Comparison of ENCODE assay signal across 27 cellular contexts in genomic region chr1:54998677-54999076, GRCh38. TPM values are rescaled to one million over a fixed set of nuclear protein-coding genes. Genes with fewer than 3 reads are reported as not detected.
DNase-seq lines count a peak whose midpoint lies in the region; ATAC-seq, FAIRE-seq and TF ChIP-seq lines count a peak whose summit lies in the region.
"Had no signal": no experiment of that assay in that cellular context is flagged by ENCODE, and none has a peak within 500 bp of the region (broad histone marks: within the 10 kb centered on the region; RNA-seq: fewer than 3 reads in every experiment).

Gene BSND, plus strand, starts transcription at chr1:54998933. Its CDS starts 254 bp downstream, at chr1:54999187.

- H3K79me2 ChIP-seq in HepG2 (ENCODE audit: insufficient read depth, low read length): no peaks in the 10 kb centered on the region

- peaks cover 21% of the 10 kb centered on the region for H3K27me3 Mint-ChIP-seq in endothelial cell (ENCODE audit: unreplicated experiment)

- CTCF ChIA-PET in HepG2 (lab: Yijun Ruan, JAX; ENCODE audit: low intra/inter-chr PET ratio, low total read pairs): no interaction called here

- no peak for FAIRE-seq in HepG2 (lab: Jason Lieb, UNC)

- H3K9ac ChIP-seq in HepG2 (ENCODE audit: insufficient read depth, low read depth, low read length): no peak within 1 kb of the TSS
- H3K9ac ChIP-seq: BLaER1 had no signal

- no peak within 1 kb of the TSS for H3K27ac Mint-ChIP-seq in endothelial cell (ENCODE audit: unreplicated experiment)
- H3K27ac Mint-ChIP-seq: WTC11 had no signal

- TF ChIP-seq POLR2A in HepG2 (IDR thresholded peaks at IDR 0.05; ENCODE audit: insufficient read depth in 1 of 2, low read depth in 2 of 2, low read length in 2 of 2) (no peak), right lobe of liver (IDR thresholded peaks at IDR 0.05) (no peak)

- DNase-seq in HepG2 (ENCODE audit: low spot score): no peak
- no peak for DNase-seq in right lobe of liver
- peak; percentile 57 to 64 for DNase-seq in SHP77 (lab: John Stamatoyannopoulos, UW)
- no peak for DNase-seq in omental fat pad (ENCODE audit: low spot score)
- DNase-seq in psoas muscle: no peak
- no peak for DNase-seq in endothelial cell (ENCODE audit: low spot score)
- DNase-seq: activated CD4-positive, alpha-beta T cell treated with anti-CD3 and anti-CD28 coated beads, Interleukin-2, amount 50 U/mL, for 48 hours; activated gamma-delta T cell; head of caudate nucleus; left ventricle myocardium superior; midbrain; NCI-H1105 treated with DMSO at 0.1 percent for 48 hours; NCI-H2081; stimulated activated CD4-positive, alpha-beta T cell treated with anti-CD3 and anti-CD28 coated beads, Interleukin-4, amount 100 ng/mL, for 1 hour; stimulated activated naive CD8-positive, alpha-beta T cell treated with anti-CD3 and anti-CD28 coated beads, Interleukin-15, Interleukin-2, amounts not matched to agents 100 U/mL and 50 U/mL, for 24 hours; tibial artery had no signal

- peaks cover 32% of the 10 kb centered on the region for H3K4me1 Mint-ChIP-seq in endothelial cell (ENCODE audit: unreplicated experiment)

- intact Hi-C loops in HepG2 (cut with micrococcal nuclease; ENCODE audit: unreplicated experiment) (no loop called here), right lobe of liver (cut with DNase I) (loop anchor here (5.0 kb wide), 2 partner anchors 46 to 51 kb away; no protein-coding TSS in a partner anchor), psoas muscle (cut with DNase I) (no loop called here)

- H3K4me1 ChIP-seq in HepG2 (ENCODE audit: insufficient read depth, low read length): peaks cover 15% of the 10 kb centered on the region
- H3K4me1 ChIP-seq in right lobe of liver: peaks cover 0 to 7% (median 0%) of the 10 kb centered on the region in 4 donors
- no peaks in the 10 kb centered on the region for H3K4me1 ChIP-seq in psoas muscle
- H3K4me1 ChIP-seq: BLaER1, breast epithelium, prostate gland had no signal

- TF ChIP-seq RAD21 in HepG2 (CRISPR knock-in tag; IDR thresholded peaks at IDR 0.05): no peak

- BruUV-seq in HepG2 (replicated peaks; lab: Mats Ljungman, UMichigan): no TSS peak

- H3K4me3 Mint-ChIP-seq in endothelial cell (ENCODE audit: unreplicated experiment): no peak within 1 kb of the TSS
- H3K4me3 Mint-ChIP-seq: neural crest cell had no signal

- no peak within 1 kb of the TSS for H2AFZ ChIP-seq in HepG2 (ENCODE audit: low read length)

- no peaks in the 10 kb centered on the region for H4K20me1 ChIP-seq in HepG2 (ENCODE audit: insufficient read depth, low read length)
- H4K20me1 ChIP-seq: BLaER1 had no signal

- no peaks in the 10 kb centered on the region for H3K9me3 Mint-ChIP-seq in endothelial cell (ENCODE audit: unreplicated experiment)
- H3K9me3 Mint-ChIP-seq: neural crest cell had no signal

- TF ChIP-seq EP300 in HepG2 (IDR thresholded peaks at IDR 0.05; ENCODE audit: low read depth in 2 of 2, low read length in 2 of 2) (no peak), HepG2 (CRISPR knock-in tag; IDR thresholded peaks at IDR 0.05; ENCODE audit: borderline replicate concordance) (no peak)

- H3K36me3 ChIP-seq in HepG2 (replicated peaks in 1 of 2; ENCODE audit: control insufficient read depth in 1 of 2, insufficient read depth in 2 of 2, low read length in 2 of 2) (no peaks in the 10 kb centered on the region), right lobe of liver (no peaks in the 10 kb centered on the region), psoas muscle (ENCODE audit: insufficient read depth in 1 of 2, low read depth in 1 of 2) (no peaks in the 10 kb centered on the region)
- H3K36me3 ChIP-seq: BLaER1, breast epithelium, prostate gland, tibial artery had no signal

- TF ChIP-seq CTCF in HepG2 (CRISPR knock-in tag; IDR thresholded peaks at IDR 0.05) (no peak), right lobe of liver (IDR thresholded peaks at IDR 0.05) (no peak), omental fat pad (IDR thresholded peaks at IDR 0.05) (no peak), psoas muscle (IDR thresholded peaks at IDR 0.05) (no peak), endothelial cell (IDR thresholded peaks at IDR 0.05; ENCODE audit: unreplicated experiment) (no peak)

- POLR2A ChIA-PET in HepG2 (lab: Yijun Ruan, JAX): no interaction called here

- 3% methylated on average over 5 of the region's 7 CpGs for WGBS in HepG2 (ENCODE audit: low lambda C conversion rate)
- 38% methylated on average over 5 of the region's 7 CpGs for WGBS in right lobe of liver (ENCODE audit: insufficient coverage, low coverage, low lambda C conversion rate, missing lambda C conversion rate)
- 66 to 78% (median 67%) methylated on average over 7 of the region's 7 CpGs for WGBS in psoas muscle, 3 donors

- no peak within 1 kb of the TSS for H3K27ac ChIP-seq in HepG2 (ENCODE audit: extremely low read length, insufficient read depth, low read length)
- H3K27ac ChIP-seq in right lobe of liver: no peak within 1 kb of the TSS
- no peak within 1 kb of the TSS for H3K27ac ChIP-seq in psoas muscle
- H3K27ac ChIP-seq: BLaER1, breast epithelium, coronary artery, prostate gland, tibial artery had no signal

- ATAC-seq in HepG2 (peak; percentile 46), right lobe of liver (no peak), HG02852 (IDR thresholded peaks at IDR 0.05; ENCODE audit: unreplicated experiment) (peak; percentile 62), omental fat pad (ENCODE audit: low FRiP score) (peak; percentile 45), psoas muscle (no peak), HG03095 (IDR thresholded peaks at IDR 0.05; ENCODE audit: unreplicated experiment) (no peak)
- ATAC-seq: left ventricle myocardium superior; stimulated activated naive CD8-positive, alpha-beta T cell treated with anti-CD3 and anti-CD28 coated beads, Interleukin-15, Interleukin-2, amounts not matched to agents 100 U/mL and 50 U/mL, for 24 hours; WTC11 had no signal

- in situ Hi-C loops in HepG2 (cut with HindIII; ENCODE audit: extremely low pct_ligation_motif_present, low pct_unique_long_range_greater_than_20kb): loop anchor here (5.0 to 10.0 kb wide), 2 partner anchors 46 to 184 kb away; no protein-coding TSS in a partner anchor

- H3K36me3 Mint-ChIP-seq in endothelial cell (ENCODE audit: low read depth, unreplicated experiment): no peaks in the 10 kb centered on the region
- H3K36me3 Mint-ChIP-seq: WTC11 had no signal

- H3K4me3 ChIP-seq in HepG2 (replicated peaks in 1 of 3; ENCODE audit: insufficient read depth in 1 of 3, low read depth in 2 of 3, low read length in 3 of 3) (no peak within 1 kb of the TSS), right lobe of liver (no peak within 1 kb of the TSS), psoas muscle (no peak within 1 kb of the TSS)
- H3K4me3 ChIP-seq: BLaER1, breast epithelium, coronary artery, prostate gland, smooth muscle cell, tibial artery had no signal

- H3K27me3 ChIP-seq in HepG2 (ENCODE audit: control insufficient read depth in 1 of 2, insufficient read depth in 2 of 2, low read length in 2 of 2) (peaks cover 1 to 36% of the 10 kb centered on the region in 2 experiments; a peak in 4 of 5 replicates), right lobe of liver (no peaks in the 10 kb centered on the region), psoas muscle (ENCODE audit: insufficient read depth in 3 of 3, low read length in 2 of 3) (peaks cover 0 to 18% (median 4%) of the 10 kb centered on the region in 3 donors)

- peak within 1 kb of the TSS; percentile 23; the same call in 1 of the 2 replicates for H3K4me2 ChIP-seq in HepG2 (ENCODE audit: low read depth, low read length)
- H3K4me2 ChIP-seq: BLaER1, smooth muscle cell had no signal

- H3K9me3 ChIP-seq in HepG2 (ENCODE audit: low read length): no peaks in the 10 kb centered on the region
- no peaks in the 10 kb centered on the region for H3K9me3 ChIP-seq in right lobe of liver
- no peaks in the 10 kb centered on the region for H3K9me3 ChIP-seq in psoas muscle
- H3K9me3 ChIP-seq: BLaER1, breast epithelium, prostate gland, tibial artery had no signal

TF ChIP-seq in HepG2, 621 proteins besides CTCF, POLR2A, EP300 and RAD21 (continues in another document):
- TF ChIP-seq ZFX (CRISPR knock-in tag; IDR thresholded peaks at IDR 0.05; ENCODE audit: low read depth): peak; percentile 23; the same call in 1 of the 2 replicates
- no peak for TF ChIP-seq SCMH1 (CRISPR knock-in tag; IDR thresholded peaks at IDR 0.05; ENCODE audit: borderline replicate concordance)
- no peak for TF ChIP-seq ZNF792 (CRISPR knock-in tag; IDR thresholded peaks at IDR 0.05)
- TF ChIP-seq CENPT (CRISPR knock-in tag; IDR thresholded peaks at IDR 0.05; ENCODE audit: low read depth): no peak

RNA-seq across cellular contexts. Expression of gene BSND, which starts in this region (rescaled TPM):
- not detected in 2 replicates for total RNA-seq in HepG2 (2016; rRNA removed; fragmentation: Illumina TruSeq; extraction: Trizol)
- total RNA-seq in HepG2 (2016; cell fraction: cytosol; rRNA removed; fragmentation: Illumina TruSeq; extraction: Trizol; ENCODE audit: low read depth): not detected in 2 replicates
- not detected in 2 replicates for total RNA-seq in HepG2 (2016; cell fraction: insoluble cytoplasmic fraction; rRNA removed; fragmentation: Illumina TruSeq; extraction: Trizol)
- not detected in 2 replicates for total RNA-seq in HepG2 (2016; cell fraction: membrane; rRNA removed; fragmentation: Illumina TruSeq; extraction: Trizol)
- not detected in 2 replicates for total RNA-seq in HepG2 (2016; cell fraction: nucleus; rRNA removed; fragmentation: Illumina TruSeq; extraction: Trizol)
- polyA plus RNA-seq in HepG2 (2011; rRNA removed): 0.01 TPM in 1 of 2 replicates, not detected in the other
- 0.03 TPM in 1 of 2 replicates, not detected in the other for polyA plus RNA-seq in HepG2 (2011; cell fraction: cytosol; rRNA removed)
- polyA plus RNA-seq in HepG2 (2011; cell fraction: nucleus; rRNA removed): not detected in 2 replicates
- polyA plus RNA-seq in HepG2 (2012): not detected in 2 replicates
- polyA plus RNA-seq in HepG2 (2016; cell fraction: cytosol; fragmentation: Illumina TruSeq; extraction: Trizol; ENCODE audit: low read depth): not detected in 2 replicates
- polyA plus RNA-seq in HepG2 (2016; cell fraction: insoluble cytoplasmic fraction; fragmentation: Illumina TruSeq; extraction: Trizol; ENCODE audit: low read depth): not detected in 2 replicates
- polyA plus RNA-seq in HepG2 (2016; cell fraction: membrane; fragmentation: Illumina TruSeq; extraction: Trizol; ENCODE audit: low read depth): not detected in 2 replicates
- polyA plus RNA-seq in HepG2 (2016; cell fraction: nucleus; fragmentation: Illumina TruSeq; extraction: Trizol; ENCODE audit: insufficient read depth, low read depth): not detected in 2 replicates
- not detected in 2 replicates for polyA minus RNA-seq in HepG2 (2011; rRNA and poly(A)+ RNA removed; ENCODE audit: low replicate concordance)
- polyA minus RNA-seq in HepG2 (2011; cell fraction: cytosol; rRNA and poly(A)+ RNA removed): not detected in 2 replicates
- not detected in 2 replicates for polyA minus RNA-seq in HepG2 (2011; cell fraction: nucleus; rRNA and poly(A)+ RNA removed)
- not detected for total RNA-seq in right lobe of liver
- not detected for total RNA-seq in omental fat pad
- not detected for total RNA-seq in psoas muscle
- polyA plus RNA-seq in psoas muscle: not detected
- not detected for total RNA-seq in endothelial cell (ENCODE audit: unreplicated experiment)
- total RNA-seq: fibroblast of lung; left ventricle myocardium superior; neural crest cell; smooth muscle cell; T-helper 2 cell treated with Interferon-gamma antibody and Interleukin-4, amounts not matched to agents 100 ng/mL and 5 ng/mL, for 36 hours had no signal
- polyA plus RNA-seq: fibroblast of lung, smooth muscle cell had no signal

Comparison
In these comparisons a context has a peak if more than half of its experiments do, and no peak if none do; other contexts are left out.
1. intact Hi-C loops: an anchor here in right lobe of liver (5.0 kb wide); none called in HepG2 and psoas muscle.
2. Peak in ATAC-seq and H3K4me2 ChIP-seq in HepG2; RNA of the gene not detected or under 1 TPM.
3. Peak in ATAC-seq in omental fat pad; RNA of the gene not detected or under 1 TPM.
4. DNase-seq: peak in SHP77 (2 of 2); none in HepG2 (single experiment), right lobe of liver (0 of 3), omental fat pad (single experiment), psoas muscle (0 of 2) and endothelial cell (single experiment).